8 cellular contexts compared by ENCODE assay signal in the genomic region with DNA sequence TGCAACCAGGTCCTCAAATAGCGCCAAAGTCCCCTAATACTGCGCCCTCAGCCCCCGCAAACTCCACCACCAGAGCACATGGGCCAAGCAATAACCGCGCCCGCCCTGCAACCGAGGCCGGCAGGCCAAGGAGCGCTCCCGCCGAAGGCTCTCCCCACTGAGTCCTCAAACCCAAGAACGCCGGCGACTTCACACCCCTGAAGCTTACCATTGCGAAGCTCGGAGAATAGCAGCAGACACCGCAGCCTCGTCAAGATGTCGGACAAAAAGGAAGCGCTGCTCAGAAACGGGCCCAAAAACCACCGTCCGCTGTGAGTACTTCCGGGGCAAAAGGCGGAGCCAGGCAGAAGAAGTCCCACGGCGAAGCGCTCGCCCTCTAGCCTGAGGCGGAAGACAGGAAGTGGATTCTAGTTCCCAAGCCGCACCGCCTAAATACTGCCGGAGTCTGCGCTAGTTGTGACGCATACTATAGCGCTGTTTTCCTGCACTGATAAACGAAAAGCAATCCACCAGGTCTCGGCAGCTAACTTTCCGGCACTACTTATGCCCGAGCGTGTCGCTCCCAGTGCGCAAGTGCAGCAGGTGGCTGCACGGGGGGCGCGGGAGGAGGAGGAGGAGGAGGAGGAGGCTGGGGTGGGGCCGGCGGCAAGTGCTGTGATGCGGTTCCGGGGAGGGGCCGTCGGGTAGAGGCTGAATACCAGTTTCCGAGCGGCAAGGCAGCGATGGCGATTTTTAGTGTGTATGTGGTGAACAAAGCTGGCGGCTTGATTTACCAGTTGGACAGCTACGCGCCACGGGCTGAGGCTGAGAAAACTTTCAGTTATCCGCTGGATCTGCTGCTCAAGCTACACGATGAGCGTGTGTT. TPM values are rescaled to one million over a fixed set of nuclear protein-coding genes. Genes with fewer than 3 reads are reported as not detected.
DNase-seq lines count a peak whose midpoint lies in the region; ATAC-seq and TF ChIP-seq lines count a peak whose summit lies in the region.

RPS25 (minus strand) TSS at position 270 of the 865 bp plus-strand sequence; CDS start at position 211, 59 bp downstream.
A gene with protein sequence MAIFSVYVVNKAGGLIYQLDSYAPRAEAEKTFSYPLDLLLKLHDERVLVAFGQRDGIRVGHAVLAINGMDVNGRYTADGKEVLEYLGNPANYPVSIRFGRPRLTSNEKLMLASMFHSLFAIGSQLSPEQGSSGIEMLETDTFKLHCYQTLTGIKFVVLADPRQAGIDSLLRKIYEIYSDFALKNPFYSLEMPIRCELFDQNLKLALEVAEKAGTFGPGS (plus strand): TSS at position 693 of the 865 bp plus-strand sequence. CDS start 30 bp downstream, at position 723.

- DNase-seq in DMS53 (lab: John Stamatoyannopoulos, UW) (peak; percentile 99), KG1 (lab: John Stamatoyannopoulos, UW) (peak; percentile 99), Panc1 (ENCODE audit: low read depth, low spot score) (peak; percentile 95)
- peak; percentile 90 for DNase-seq in activated T-cell treated with anti-CD3 and anti-CD28 coated beads, Interleukin-2, amount 50 U/mL, for 4 hours
- peak; percentile 81 for DNase-seq in stimulated activated CD8-positive, alpha-beta memory T cell treated with anti-CD3 and anti-CD28 coated beads, Interleukin-7, amount 100 ng/mL, for 24 hours (ENCODE audit: low read depth)

- H3K36me3 Mint-ChIP-seq in activated T-cell treated with anti-CD3 and anti-CD28 coated beads, Interleukin-2, amount 50 U/mL, for 4 hours (ENCODE audit: insufficient read depth), result peaks cover 41% of the 10 kb centered on the region

- peak within 1 kb of the TSS; percentile 99 for H3K27ac ChIP-seq in Panc1 (ENCODE audit: low read length)
- peak within 1 kb of the TSS; percentile 87 for H3K27ac ChIP-seq in muscle layer of colon (ENCODE audit: low read depth, low read length)

- intact Hi-C loops in Panc1 (cut with micrococcal nuclease; ENCODE audit: unreplicated experiment), result no loop called here

- H3K4me3 ChIP-seq in Panc1 (ENCODE audit: low read depth in 2 of 2, low read length in 2 of 2) (peak within 1 kb of the TSS; percentile 67 to 85), muscle layer of colon (ENCODE audit: low read depth in 1 of 2, low read length in 2 of 2) (peak within 1 kb of the TSS; percentile 89 to 99)

- BruUV-seq in Panc1 (replicated peaks; lab: Mats Ljungman, UMichigan), result no TSS peak

- peak within 1 kb of the TSS; percentile 100 for H3K9ac ChIP-seq in muscle layer of colon (ENCODE audit: low read length)

- H3K9me3 Mint-ChIP-seq in activated T-cell treated with anti-CD3 and anti-CD28 coated beads, Interleukin-2, amount 50 U/mL, for 4 hours, result no peaks in the 10 kb centered on the region

- H3K36me3 ChIP-seq in Panc1 (ENCODE audit: control insufficient read depth, insufficient read depth, low read length) (peaks cover 26% of the 10 kb centered on the region), muscle layer of colon (ENCODE audit: insufficient read depth, low read length) (peaks cover 59% of the 10 kb centered on the region)

- no peaks in the 10 kb centered on the region for H3K27me3 Mint-ChIP-seq in activated T-cell treated with anti-CD3 and anti-CD28 coated beads, Interleukin-2, amount 50 U/mL, for 4 hours (ENCODE audit: low read depth)

- ATAC-seq in GM21723 (IDR thresholded peaks at IDR 0.05; ENCODE audit: unreplicated experiment), result peak; percentile 88
- ATAC-seq in Panc1, result peak; percentile 93
- peak; percentile 89 for ATAC-seq in activated T-cell treated with anti-CD3 and anti-CD28 coated beads, Interleukin-2, amount 50 U/mL, for 4 hours
- peak; percentile 95 for ATAC-seq in esophagus mucosa

- CTCF ChIA-PET in Panc1 (lab: Charles Lee), result interaction anchor here (0.6 kb wide), 3 partner anchors 12 to 310 kb away, joined by 4 read pairs; no protein-coding TSS in a partner anchor

- POLR2A ChIA-PET in Panc1 (lab: Charles Lee), result interaction anchor here (0.7 to 0.9 kb wide), 2 partner anchors 84 to 344 kb away, joined by 3 read pairs; no protein-coding TSS in a partner anchor

- H3K27me3 ChIP-seq in Panc1 (ENCODE audit: control insufficient read depth, insufficient read depth, low read length) (no peaks in the 10 kb centered on the region), muscle layer of colon (ENCODE audit: control insufficient read depth in 1 of 2, insufficient read depth in 2 of 2, low read length in 2 of 2) (no peaks in the 10 kb centered on the region)

- no peak for TF ChIP-seq CTCF in Panc1 (IDR thresholded peaks at IDR 0.05)

- H3K4me1 Mint-ChIP-seq in activated T-cell treated with anti-CD3 and anti-CD28 coated beads, Interleukin-2, amount 50 U/mL, for 4 hours (ENCODE audit: low read depth), result peaks cover 53% of the 10 kb centered on the region

- H3K9me3 ChIP-seq in Panc1 (ENCODE audit: control insufficient read depth, insufficient read depth, low read depth, low read length) (no peaks in the 10 kb centered on the region), muscle layer of colon (ENCODE audit: low read length) (no peaks in the 10 kb centered on the region)

- in situ Hi-C loops in Panc1 (cut with HindIII; ENCODE audit: low pct_unique_long_range_greater_than_20kb, low sequenced_read_pairs), result loop anchor here (5.0 kb wide), 1 partner anchor 226 kb away; the partner anchor contains the start of gene DDX6

- H3K4me3 Mint-ChIP-seq in activated T-cell treated with anti-CD3 and anti-CD28 coated beads, Interleukin-2, amount 50 U/mL, for 4 hours, result peak within 1 kb of the TSS; percentile 99

- H3K4me1 ChIP-seq in Panc1 (ENCODE audit: control insufficient read depth, insufficient read depth, low read length) (peaks cover 31% of the 10 kb centered on the region), muscle layer of colon (ENCODE audit: insufficient read depth, low read length) (peaks cover 37% of the 10 kb centered on the region)

RNA-seq across cellular contexts. Expression of gene RPS25, which starts in this region (rescaled TPM):
- total RNA-seq in Panc1 (2021; ENCODE audit: unreplicated experiment) (1,083 TPM), esophagus mucosa (1,002 TPM)
- 1,187 TPM for polyA plus RNA-seq in Panc1 (2012; ENCODE audit: insufficient read length)
- total RNA-seq in activated T-cell treated with anti-CD3 and anti-CD28 coated beads, Interleukin-2, amount 50 U/mL, for 4 hours, result 1,000 to 10,000 TPM; 1,565 to 1,602 (median 1,576) TPM

RNA-seq across cellular contexts. Expression of the second gene that starts in this region (rescaled TPM):
- total RNA-seq in Panc1 (2021; ENCODE audit: unreplicated experiment), result 78.9 TPM
- polyA plus RNA-seq in Panc1 (2012; ENCODE audit: insufficient read length), result 88.8 TPM
- 100 to 1,000 TPM; 115 to 146 (median 131) TPM for total RNA-seq in activated T-cell treated with anti-CD3 and anti-CD28 coated beads, Interleukin-2, amount 50 U/mL, for 4 hours
- total RNA-seq in esophagus mucosa, result 42.4 TPM

Comparison
In these comparisons a context has a peak if more than half of its experiments do, and no peak if none do; other contexts are left out.
1. Peak in every context shown above with its lines: DNase-seq, ATAC-seq, H3K4me3 ChIP-seq and H3K27ac ChIP-seq.